In genomic region chr6:26552640-26553189, GRCh38 we compare ENCODE assay signal across 11 cellular contexts. TPM values are rescaled to one million over a fixed set of nuclear protein-coding genes. Genes with fewer than 3 reads are reported as not detected.
A peak's percentile ranks its signal among the peaks of the same experiment; 100 is the strongest.
DNase-seq lines count a peak whose midpoint lies in the region; ATAC-seq and TF ChIP-seq lines count a peak whose summit lies in the region.
"Had no signal": no experiment of that assay in that cellular context is flagged by ENCODE, and none has a peak within 500 bp of the region (broad histone marks: within the 10 kb centered on the region; RNA-seq: fewer than 3 reads in every experiment).

No MANE protein-coding gene starts in this region.

- H3K27ac ChIP-seq in KMS-11 = peak overlapping the region; percentile 17; the same call in 1 of the 2 replicates
- H3K27ac ChIP-seq in ectodermal cell (ENCODE audit: insufficient read depth, low read depth, low read length, poor library complexity, severe bottlenecking) = no peak overlapping the region

- no peak for ATAC-seq in activated naive CD4-positive, alpha-beta T cell treated with anti-CD3 and anti-CD28 coated beads, Interleukin-2, amount 50 U/mL, for 72 hours

- POLR2A ChIA-PET in BJ (lab: Charles Lee) = interaction anchor here (0.7 kb wide), 1 partner anchor 507 kb away, joined by 4 read pairs; a partner anchor contains a TSS

- no peaks in the 10 kb centered on the region for H4K20me1 ChIP-seq in KMS-11 (ENCODE audit: insufficient read depth)

- H3K9ac ChIP-seq in KMS-11 = peak overlapping the region; percentile 9; the same call in 1 of the 2 replicates

- peak overlapping the region; percentile 78 for H3K4me2 ChIP-seq in KMS-11

- H3K9me3 Mint-ChIP-seq in activated naive CD4-positive, alpha-beta T cell treated with anti-CD3 and anti-CD28 coated beads, Interleukin-2, amount 50 U/mL, for 72 hours = no peaks in the 10 kb centered on the region
- H3K9me3 Mint-ChIP-seq: activated CD4-positive, alpha-beta T cell treated with anti-CD3 and anti-CD28 coated beads, Interleukin-2, amount 10 ng/mL, durations not matched to agents 24 days and 14 days; dendritic cell treated with granulocyte-macrophage colony-stimulating factor and Interleukin-4, amounts not matched to agents 40 ng/mL and 50 ng/mL, for 4 days had no signal

- H3K79me2 ChIP-seq in KMS-11 (ENCODE audit: insufficient read depth, low read depth) = no peaks in the 10 kb centered on the region

- no peaks in the 10 kb centered on the region for H3K36me3 Mint-ChIP-seq in activated naive CD4-positive, alpha-beta T cell treated with anti-CD3 and anti-CD28 coated beads, Interleukin-2, amount 50 U/mL, for 72 hours

- H3K4me1 ChIP-seq in KMS-11 (ENCODE audit: low read depth, poor library complexity, severe bottlenecking) (peaks cover 35% of the 10 kb centered on the region), ectodermal cell (ENCODE audit: control insufficient read depth, insufficient read depth, low read length) (no peaks in the 10 kb centered on the region), neuron (ENCODE audit: insufficient read depth, low read length) (peaks cover 20% of the 10 kb centered on the region)

- no peak overlapping the region for H3K27ac Mint-ChIP-seq in activated naive CD4-positive, alpha-beta T cell treated with anti-CD3 and anti-CD28 coated beads, Interleukin-2, amount 50 U/mL, for 72 hours
- H3K27ac Mint-ChIP-seq: activated CD4-positive, alpha-beta T cell treated with anti-CD3 and anti-CD28 coated beads, Interleukin-2, amount 10 ng/mL, durations not matched to agents 24 days and 14 days; dendritic cell treated with granulocyte-macrophage colony-stimulating factor and Interleukin-4, amounts not matched to agents 40 ng/mL and 50 ng/mL, for 4 days had no signal

- H3K4me3 ChIP-seq in BJ (ENCODE audit: low read depth, low read length) (peak overlapping the region; percentile 35), KMS-11 (IDR thresholded peaks at IDR 0.05; ENCODE audit: insufficient read depth, low read depth, low read length) (no peak overlapping the region), ectodermal cell (ENCODE audit: insufficient read depth, low read depth, low read length) (peak overlapping the region; percentile 80), neuron (ENCODE audit: low read length) (peak overlapping the region; percentile 60)

- H3K27me3 ChIP-seq in BJ (ENCODE audit: control insufficient read depth, insufficient read depth, low read length) (no peaks in the 10 kb centered on the region), KMS-11 (ENCODE audit: insufficient read depth, low read depth) (no peaks in the 10 kb centered on the region), ectodermal cell (ENCODE audit: control insufficient read depth, insufficient read depth, low read length, poor library complexity, severe bottlenecking) (no peaks in the 10 kb centered on the region), neuron (ENCODE audit: insufficient read depth, low read length) (no peaks in the 10 kb centered on the region)

- H3K36me3 ChIP-seq in BJ (ENCODE audit: control insufficient read depth, insufficient read depth, low read length) (no peaks in the 10 kb centered on the region), KMS-11 (ENCODE audit: insufficient read depth) (no peaks in the 10 kb centered on the region), ectodermal cell (ENCODE audit: control insufficient read depth, insufficient read depth, low read length) (no peaks in the 10 kb centered on the region), neuron (ENCODE audit: insufficient read depth, low read length) (no peaks in the 10 kb centered on the region)

- CTCF ChIA-PET in BJ (lab: Yijun Ruan, JAX) = interaction anchor here (0.6 to 1.3 kb wide), 5 partner anchors 11 to 1259 kb away, joined by 3 to 4 read pairs (median 3); no protein-coding TSS in a partner anchor

- 55 to 59% methylated on average over 11 of the region's 11 CpGs for WGBS in ectodermal cell, 2 experiments

- H2AFZ ChIP-seq in KMS-11 (ENCODE audit: low read depth) (peak overlapping the region; percentile 75), neuron (ENCODE audit: low read depth, low read length) (peak overlapping the region; percentile 56)

- DNase-seq in BJ (ENCODE audit: low read depth) = no peak
- no peak for DNase-seq in stimulated activated CD4-positive, alpha-beta T cell treated with anti-CD3 and anti-CD28 coated beads, Interleukin-4, amount 100 ng/mL, for 24 hours
- DNase-seq in activated naive CD4-positive, alpha-beta T cell treated with anti-CD3 and anti-CD28 coated beads, Interleukin-2, amount 50 U/mL, for 72 hours (ENCODE audit: low spot score in 2 of 2) = no peak
- DNase-seq in T-helper 2 cell = no peak
- DNase-seq in DMS 273 treated with DMSO at 0.1 percent for 48 hours (lab: John Stamatoyannopoulos, UW) = no peak

- H3K9me3 ChIP-seq in ectodermal cell (ENCODE audit: control insufficient read depth, low read length) = no peaks in the 10 kb centered on the region
- no peaks in the 10 kb centered on the region for H3K9me3 ChIP-seq in neuron (ENCODE audit: low read length)

- no peak for TF ChIP-seq CTCF in BJ (IDR thresholded peaks at IDR 0.05; ENCODE audit: insufficient read depth, low read depth, low read length)
- no peak for TF ChIP-seq CTCF in KMS-11 (conservative IDR thresholded peaks at IDR 0.05; ENCODE audit: low read depth, low read length)

RNA-seq across cellular contexts. Expression of gene HMGN4, which starts 14.5 kb away (rescaled TPM):
- 41.4 and 60.9 TPM in 2 replicates for polyA plus RNA-seq in BJ (2011; rRNA removed)
- 11.8 and 16.5 TPM in 2 replicates for polyA minus RNA-seq in BJ (2011; rRNA and poly(A)+ RNA removed)
- 76.9 TPM for polyA plus RNA-seq in ectodermal cell (2013, experiment 1 of 4)
- polyA plus RNA-seq in ectodermal cell (2013, experiment 2 of 4) = 71.1 TPM
- polyA plus RNA-seq in ectodermal cell (2013, experiment 3 of 4) = 73.8 TPM
- 79.7 TPM for polyA plus RNA-seq in ectodermal cell (2013, experiment 4 of 4)
- 10 to 100 TPM; 87.0 to 98.0 TPM for total RNA-seq in activated naive CD4-positive, alpha-beta T cell treated with anti-CD3 and anti-CD28 coated beads, Interleukin-2, amount 50 U/mL, for 72 hours

RNA-seq across cellular contexts. Expression of gene ABT1, which starts 44.0 kb away (rescaled TPM):
- polyA plus RNA-seq in BJ (2011; rRNA removed) = 16.1 and 18.4 TPM in 2 replicates
- 9.2 and 11.0 TPM in 2 replicates for polyA minus RNA-seq in BJ (2011; rRNA and poly(A)+ RNA removed)
- 17.3 TPM for polyA plus RNA-seq in ectodermal cell (2013, experiment 1 of 4)
- 18.4 TPM for polyA plus RNA-seq in ectodermal cell (2013, experiment 2 of 4)
- polyA plus RNA-seq in ectodermal cell (2013, experiment 3 of 4) = 15.8 TPM
- 17.1 TPM for polyA plus RNA-seq in ectodermal cell (2013, experiment 4 of 4)
- total RNA-seq in activated naive CD4-positive, alpha-beta T cell treated with anti-CD3 and anti-CD28 coated beads, Interleukin-2, amount 50 U/mL, for 72 hours = 10 to 100 TPM; 20.3 to 28.2 TPM

RNA-seq across cellular contexts. Expression of gene BTN1A1, which starts 52.6 kb away (rescaled TPM):
- not detected in 2 replicates for polyA plus RNA-seq in BJ (2011; rRNA removed)
- not detected in 2 replicates for polyA minus RNA-seq in BJ (2011; rRNA and poly(A)+ RNA removed)
- polyA plus RNA-seq in ectodermal cell (2013, experiment 1 of 4) = not detected
- not detected for polyA plus RNA-seq in ectodermal cell (2013, experiment 2 of 4)
- polyA plus RNA-seq in ectodermal cell (2013, experiment 3 of 4) = not detected
- not detected for polyA plus RNA-seq in ectodermal cell (2013, experiment 4 of 4)
- under 1 TPM in 1 of 2 donors, not detected in 1; 0.16 TPM for total RNA-seq in activated naive CD4-positive, alpha-beta T cell treated with anti-CD3 and anti-CD28 coated beads, Interleukin-2, amount 50 U/mL, for 72 hours
- total RNA-seq: posterior vena cava had no signal
